12 cellular contexts compared by ENCODE assay signal in the genomic region with DNA sequence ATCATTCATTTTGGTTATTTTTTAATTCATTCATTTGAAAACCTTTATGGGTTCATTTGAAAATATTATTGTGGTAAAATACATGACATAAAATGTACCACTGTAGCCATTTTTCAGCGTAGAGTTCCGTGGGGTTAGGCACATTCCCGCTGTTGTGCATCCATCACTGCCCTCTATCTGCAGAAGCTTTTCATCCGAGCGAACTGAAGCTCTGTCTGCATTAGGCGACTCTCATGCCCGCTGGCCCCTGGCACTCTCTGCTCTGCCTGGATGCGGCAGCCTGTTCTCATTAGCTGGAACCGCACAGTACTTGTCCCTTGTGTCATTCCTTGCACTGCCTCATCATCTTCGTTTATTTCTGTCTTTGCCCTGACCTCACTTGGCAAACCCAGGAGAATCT. TPM values are rescaled to one million over a fixed set of nuclear protein-coding genes. Genes with fewer than 3 reads are reported as not detected.
A peak's percentile ranks its signal among the peaks of the same experiment; 100 is the strongest.
DNase-seq lines count a peak whose midpoint lies in the region; ATAC-seq, FAIRE-seq and TF ChIP-seq lines count a peak whose summit lies in the region.
"Had no signal": no experiment of that assay in that cellular context is flagged by ENCODE, and none has a peak within 500 bp of the region (broad histone marks: within the 10 kb centered on the region; RNA-seq: fewer than 3 reads in every experiment).

No MANE protein-coding gene starts in this region.

- CTCF ChIA-PET in activated CD4-positive, alpha-beta T cell treated with anti-CD3 and anti-CD28 coated beads for 36 hours (lab: Charles Lee), result interaction anchor here (0.5 to 1.7 kb wide), 3 partner anchors 17 to 338 kb away, joined by 3 to 5 read pairs (median 4); a partner anchor contains a TSS

- H3K36me3 ChIP-seq in kidney epithelial cell (ENCODE audit: control insufficient read depth, insufficient read depth, low read length), result no peaks in the 10 kb centered on the region

- H3K27me3 Mint-ChIP-seq in activated CD4-positive, alpha-beta T cell treated with anti-CD3 and anti-CD28 coated beads for 36 hours, result no peaks in the 10 kb centered on the region

- H3K9me3 Mint-ChIP-seq in activated CD4-positive, alpha-beta T cell treated with anti-CD3 and anti-CD28 coated beads for 36 hours (ENCODE audit: low read depth), result no peaks in the 10 kb centered on the region
- H3K9me3 Mint-ChIP-seq: stimulated activated memory B cell treated with anti-CD40 and anti-IgM and Interleukin-4, amounts not matched to agents 10 μg/mL and 1 μg/mL and 100 μg/mL, for 72 hours had no signal

- no peak for ATAC-seq in HG02852 (IDR thresholded peaks at IDR 0.05; ENCODE audit: unreplicated experiment)
- no peak for ATAC-seq in activated CD4-positive, alpha-beta T cell treated with anti-CD3 and anti-CD28 coated beads for 36 hours
- ATAC-seq in GM18873 (IDR thresholded peaks at IDR 0.05; ENCODE audit: low FRiP score, unreplicated experiment), result no peak
- ATAC-seq: stimulated activated memory B cell treated with anti-CD40 and anti-IgM and Interleukin-4, amounts not matched to agents 10 μg/mL and 1 μg/mL and 100 μg/mL, for 72 hours had no signal

- DNase-seq in AG08395 (ENCODE audit: low spot score), result peak; percentile 63
- peak; percentile 68 for DNase-seq in GM03348 (ENCODE audit: low spot score)
- peak in 40 of 58 donors; percentile 7 to 77 (median 50) for DNase-seq in anterior cingulate cortex (lab: John Stamatoyannopoulos, UW)
- DNase-seq in kidney epithelial cell (ENCODE audit: low read depth), result no peak
- no peak for DNase-seq in RCC 7860 (ENCODE audit: low spot score)
- DNase-seq in activated CD4-positive, alpha-beta T cell treated with anti-CD3 and anti-CD28 coated beads for 36 hours, result no peak
- DNase-seq: NCI-H2171 had no signal

- no peak for FAIRE-seq in RCC 7860 (lab: Jason Lieb, UNC)
- FAIRE-seq: astrocyte had no signal

- TF ChIP-seq CTCF in kidney epithelial cell (IDR thresholded peaks at IDR 0.05; ENCODE audit: insufficient read depth, low read length, poor library complexity, severe bottlenecking), result peak; percentile 24

- peaks cover 10% of the 10 kb centered on the region for H3K27me3 ChIP-seq in kidney epithelial cell (ENCODE audit: control insufficient read depth, insufficient read depth, low read length)

- intact Hi-C loops in activated CD4-positive, alpha-beta T cell treated with anti-CD3 and anti-CD28 coated beads for 36 hours (cut with DNase I, micrococcal nuclease), result no loop called here

- no peaks in the 10 kb centered on the region for H3K4me1 Mint-ChIP-seq in activated CD4-positive, alpha-beta T cell treated with anti-CD3 and anti-CD28 coated beads for 36 hours

- H3K27ac Mint-ChIP-seq in activated CD4-positive, alpha-beta T cell treated with anti-CD3 and anti-CD28 coated beads for 36 hours, result no peak overlapping the region
- H3K27ac Mint-ChIP-seq: stimulated activated memory B cell treated with anti-CD40 and anti-IgM and Interleukin-4, amounts not matched to agents 10 μg/mL and 1 μg/mL and 100 μg/mL, for 72 hours had no signal

- no peak overlapping the region for H3K4me3 Mint-ChIP-seq in activated CD4-positive, alpha-beta T cell treated with anti-CD3 and anti-CD28 coated beads for 36 hours
- H3K4me3 Mint-ChIP-seq: stimulated activated memory B cell treated with anti-CD40 and anti-IgM and Interleukin-4, amounts not matched to agents 10 μg/mL and 1 μg/mL and 100 μg/mL, for 72 hours had no signal

- no peaks in the 10 kb centered on the region for H3K36me3 Mint-ChIP-seq in activated CD4-positive, alpha-beta T cell treated with anti-CD3 and anti-CD28 coated beads for 36 hours (ENCODE audit: low read depth)
- H3K36me3 Mint-ChIP-seq: stimulated activated memory B cell treated with anti-CD40 and anti-IgM and Interleukin-4, amounts not matched to agents 10 μg/mL and 1 μg/mL and 100 μg/mL, for 72 hours had no signal

- POLR2A ChIA-PET in activated CD4-positive, alpha-beta T cell treated with anti-CD3 and anti-CD28 coated beads for 36 hours (lab: Charles Lee), result no interaction called here

- H3K4me3 ChIP-seq in kidney epithelial cell (ENCODE audit: low read depth, low read length), result no peak overlapping the region
- H3K4me3 ChIP-seq: SK-N-MC had no signal

RNA-seq across cellular contexts. Expression of a gene that starts 17.5 kb away (rescaled TPM):
- total RNA-seq in kidney epithelial cell, result not detected in 2 replicates
- under 1 TPM in 1 of 2 experiments, not detected in 1; 0.05 TPM for total RNA-seq in activated CD4-positive, alpha-beta T cell treated with anti-CD3 and anti-CD28 coated beads for 36 hours
- total RNA-seq: astrocyte had no signal

RNA-seq across cellular contexts. Expression of a gene that starts 17.9 kb away (rescaled TPM):
- 2.0 and 5.7 TPM in 2 replicates for total RNA-seq in kidney epithelial cell
- 1 to 10 TPM; 8.7 to 9.3 TPM for total RNA-seq in activated CD4-positive, alpha-beta T cell treated with anti-CD3 and anti-CD28 coated beads for 36 hours

RNA-seq across cellular contexts. Expression of a gene that starts 32.6 kb away (rescaled TPM):
- total RNA-seq in kidney epithelial cell, result 83.9 and 88.7 TPM in 2 replicates
- 10 to 100 TPM; 87.5 to 94.1 TPM for total RNA-seq in activated CD4-positive, alpha-beta T cell treated with anti-CD3 and anti-CD28 coated beads for 36 hours

Comparison
In these comparisons a context has a peak if more than half of its experiments do, and no peak if none do; other contexts are left out.
1. DNase-seq: peak in AG08395 (single experiment), GM03348 (single experiment) and anterior cingulate cortex (40 of 58); none in kidney epithelial cell (single experiment), RCC 7860 (single experiment) and activated CD4-positive, alpha-beta T cell treated with anti-CD3 and anti-CD28 coated beads for 36 hours (single experiment).